Comparison of ENCODE assay signal across 18 cellular contexts in the genomic region with DNA sequence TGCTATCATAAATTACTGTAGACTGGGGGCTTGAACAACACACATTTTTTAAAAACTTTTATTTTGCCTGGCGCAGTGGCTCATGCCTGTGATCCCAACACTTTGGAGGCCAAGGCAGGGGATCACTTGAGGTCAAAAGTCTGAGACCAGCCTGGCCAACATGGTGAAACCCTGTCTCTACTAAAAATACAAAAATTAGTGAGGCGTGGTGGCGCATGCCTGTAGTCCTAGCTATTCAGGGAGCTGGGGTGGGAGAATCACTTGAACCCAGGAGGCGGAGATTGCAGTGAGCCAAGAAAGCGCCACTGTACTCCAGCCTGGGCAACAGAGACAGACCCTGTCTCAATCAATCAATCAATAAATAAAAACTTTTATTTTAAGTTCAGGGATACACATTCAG. TPM values are rescaled to one million over a fixed set of nuclear protein-coding genes. Genes with fewer than 3 reads are reported as not detected.
A peak's percentile ranks its signal among the peaks of the same experiment; 100 is the strongest.
DNase-seq lines count a peak whose midpoint lies in the region; ATAC-seq and TF ChIP-seq lines count a peak whose summit lies in the region.
"Had no signal": no experiment of that assay in that cellular context is flagged by ENCODE, and none has a peak within 500 bp of the region (broad histone marks: within the 10 kb centered on the region; RNA-seq: fewer than 3 reads in every experiment).

No MANE protein-coding gene starts in this region.

- no peak overlapping the region for H2AFZ ChIP-seq in trophoblast cell (ENCODE audit: insufficient read depth, low read length, poor library complexity)

- DNase-seq in cardiac muscle cell (ENCODE audit: low read depth in 1 of 2, low spot score in 1 of 2) (no peak), left cardiac atrium (no peak), tibial artery (no peak), trophoblast cell (no peak), A172 (ENCODE audit: low spot score) (no peak)
- DNase-seq: Calu3; CD8-positive, alpha-beta T cell; DMS79 treated with DMSO at 0.1 percent for 48 hours; GF-D8; GOT3; H7 had no signal

- 95 to 96% methylated on average over 4 to 5 of the region's 5 CpGs for WGBS in mesodermal cell (ENCODE audit: insufficient coverage in 2 of 2), 2 experiments
- no CpG with 5 or more reads among the region's 5 CpGs for whole genome bisulfite sequencing in trophoblast cell (ENCODE audit: extremely low coverage, insufficient coverage, insufficient read length)

- H3K9ac ChIP-seq in trophoblast cell (ENCODE audit: low read length) = no peak overlapping the region
- H3K9ac ChIP-seq: BLaER1 treated with 17β-estradiol and CSF1 and Interleukin-3, amounts not matched to agents 10 nM and 100 nM had no signal

- intact Hi-C loops in left cardiac atrium (cut with DNase I) (no loop called here), tibial artery (cut with DNase I; ENCODE audit: low total_unique reads) (no loop called here)

- no peak overlapping the region for H3K4me2 ChIP-seq in trophoblast cell (ENCODE audit: low read length)

- H3K27me3 ChIP-seq in cardiac muscle cell (no peaks in the 10 kb centered on the region), tibial artery (no peaks in the 10 kb centered on the region), trophoblast cell (ENCODE audit: insufficient read depth, low read length) (no peaks in the 10 kb centered on the region)
- H3K27me3 ChIP-seq: BLaER1 treated with 17β-estradiol and CSF1 and Interleukin-3, amounts not matched to agents 10 nM and 100 nM had no signal

- no peaks in the 10 kb centered on the region for H3K36me3 ChIP-seq in cardiac muscle cell
- H3K36me3 ChIP-seq in mesodermal cell (ENCODE audit: control insufficient read depth, insufficient read depth, low read length) = no peaks in the 10 kb centered on the region
- no peaks in the 10 kb centered on the region for H3K36me3 ChIP-seq in tibial artery
- H3K36me3 ChIP-seq in trophoblast cell (ENCODE audit: control insufficient read depth in 1 of 2, insufficient read depth in 2 of 2, low read length in 2 of 2) = no peaks in the 10 kb centered on the region
- H3K36me3 ChIP-seq: BLaER1 treated with 17β-estradiol and CSF1 and Interleukin-3, amounts not matched to agents 10 nM and 100 nM had no signal

- H2AK5ac ChIP-seq in trophoblast cell (ENCODE audit: low read length) = no peak overlapping the region

- TF ChIP-seq CTCF in cardiac muscle cell (IDR thresholded peaks at IDR 0.05; ENCODE audit: low read depth, low read length) = no peak
- TF ChIP-seq CTCF in VCaP (conservative IDR thresholded peaks at IDR 0.05) = no peak
- TF ChIP-seq CTCF in tibial artery (IDR thresholded peaks at IDR 0.05) = no peak

- no peak overlapping the region for H3K18ac ChIP-seq in trophoblast cell (ENCODE audit: low read length)

- ATAC-seq in left cardiac atrium (no peak), HG02970 (IDR thresholded peaks at IDR 0.05; ENCODE audit: low FRiP score, unreplicated experiment) (no peak)
- ATAC-seq: CD8-positive, alpha-beta T cell; HCT116; HepG2 had no signal

- H4K12ac ChIP-seq in trophoblast cell (ENCODE audit: low read depth, low read length) = no peak overlapping the region

- H3K27ac ChIP-seq in cardiac muscle cell (peak overlapping the region; percentile 69), VCaP (peak overlapping the region; percentile 20; the same call in 1 of the 2 replicates), mesodermal cell (ENCODE audit: low read depth, low read length, severe bottlenecking) (peak overlapping the region; percentile 36), tibial artery (peak overlapping the region; percentile 42 to 43), trophoblast cell (ENCODE audit: low read depth, low read length) (no peak overlapping the region)
- H3K27ac ChIP-seq: 22Rv1; BLaER1 treated with 17β-estradiol and CSF1 and Interleukin-3, amounts not matched to agents 10 nM and 100 nM had no signal

- H3K14ac ChIP-seq in trophoblast cell (ENCODE audit: low read length) = no peak overlapping the region

- H4K91ac ChIP-seq in trophoblast cell (ENCODE audit: low read depth, low read length) = no peak overlapping the region

- H3K4me3 ChIP-seq in cardiac muscle cell (no peak overlapping the region), mesodermal cell (ENCODE audit: extremely low read depth, insufficient read depth, low read length, poor library complexity, severe bottlenecking) (no peak overlapping the region), tibial artery (no peak overlapping the region), trophoblast cell (ENCODE audit: low read depth, low read length) (no peak overlapping the region)
- H3K4me3 ChIP-seq: BLaER1 treated with 17β-estradiol and CSF1 and Interleukin-3, amounts not matched to agents 10 nM and 100 nM had no signal

- no peak overlapping the region for H3K4ac ChIP-seq in trophoblast cell (ENCODE audit: low read depth, low read length)

- H2BK5ac ChIP-seq in trophoblast cell (ENCODE audit: low read depth, low read length, poor library complexity) = no peak overlapping the region

- H4K8ac ChIP-seq in trophoblast cell (ENCODE audit: low read depth, low read length) = no peak overlapping the region

- no peak overlapping the region for H2BK12ac ChIP-seq in trophoblast cell (ENCODE audit: low read length)

- H3K4me1 ChIP-seq in cardiac muscle cell (ENCODE audit: low read depth) = peaks cover 36% of the 10 kb centered on the region
- peaks cover 30% of the 10 kb centered on the region for H3K4me1 ChIP-seq in mesodermal cell (ENCODE audit: control insufficient read depth, insufficient read depth, low read length, poor library complexity, severe bottlenecking)
- H3K4me1 ChIP-seq in tibial artery = peaks cover 0 to 50% (median 23%) of the 10 kb centered on the region in 4 donors
- H3K4me1 ChIP-seq in trophoblast cell (ENCODE audit: control insufficient read depth in 1 of 2, insufficient read depth in 2 of 2, low read length in 2 of 2) = peaks cover 9 to 10% of the 10 kb centered on the region in 2 experiments

- no peak overlapping the region for H3K23ac ChIP-seq in trophoblast cell (ENCODE audit: low read length)

- H3K79me1 ChIP-seq in trophoblast cell (ENCODE audit: low read length) = no peaks in the 10 kb centered on the region

- H3K79me2 ChIP-seq in trophoblast cell (ENCODE audit: control insufficient read depth, insufficient read depth, low read length, poor library complexity) = no peaks in the 10 kb centered on the region

- no peaks in the 10 kb centered on the region for H3K9me3 ChIP-seq in cardiac muscle cell (ENCODE audit: low read depth)
- H3K9me3 ChIP-seq in mesodermal cell (ENCODE audit: control insufficient read depth, low read length) = no peaks in the 10 kb centered on the region
- no peaks in the 10 kb centered on the region for H3K9me3 ChIP-seq in tibial artery
- no peaks in the 10 kb centered on the region for H3K9me3 ChIP-seq in trophoblast cell (ENCODE audit: insufficient read depth, low read depth, low read length)
- H3K9me3 ChIP-seq: BLaER1 treated with 17β-estradiol and CSF1 and Interleukin-3, amounts not matched to agents 10 nM and 100 nM had no signal

- H2BK120ac ChIP-seq in trophoblast cell (ENCODE audit: insufficient read depth, low read length, poor library complexity) = no peak overlapping the region

RNA-seq across cellular contexts. Expression of a gene that starts 9.1 kb away (rescaled TPM):
- 2.9 and 6.2 TPM in 2 replicates for total RNA-seq in cardiac muscle cell
- polyA plus RNA-seq in cardiac muscle cell = 3.1 and 3.5 TPM in 2 replicates
- 10 to 100 TPM; 30.9 to 35.4 TPM for total RNA-seq in left cardiac atrium
- polyA plus RNA-seq in mesodermal cell (2013, experiment 1 of 2) = 1.7 TPM
- 0.71 TPM for polyA plus RNA-seq in mesodermal cell (2013, experiment 2 of 2)
- polyA plus RNA-seq in trophoblast cell (2013) = 0.29 and 0.42 TPM in 2 replicates
- total RNA-seq in A172 (2014; rRNA removed; shearing (Covaris generic)) = 0.05 and 0.60 TPM in 2 replicates
- total RNA-seq: Calu3; CD8-positive, alpha-beta T cell; HepG2 had no signal
- polyA plus RNA-seq: HepG2 had no signal
